ENCODE assay signal across 11 cellular contexts in genomic region chr5:131377785-131378325, GRCh38.
DNase-seq lines count a peak whose midpoint lies in the region; ATAC-seq and TF ChIP-seq lines count a peak whose summit lies in the region.
"Had no signal": no experiment of that assay in that cellular context is flagged by ENCODE, and none has a peak within 500 bp of the region (broad histone marks: within the 10 kb centered on the region; RNA-seq: fewer than 3 reads in every experiment).

No MANE protein-coding gene starts in this region.

- H3K27me3 Mint-ChIP-seq in Calu3 (ENCODE audit: unreplicated experiment) (no peaks in the 10 kb centered on the region), nephron progenitor cell (ENCODE audit: low read depth, poor library complexity) (peaks cover 6% of the 10 kb centered on the region)

- H3K36me3 Mint-ChIP-seq in Calu3 (ENCODE audit: insufficient read depth, unreplicated experiment) (peaks cover 10% of the 10 kb centered on the region), nephron progenitor cell (ENCODE audit: low read depth) (peaks cover 14% of the 10 kb centered on the region)

- ATAC-seq in HG03139 (IDR thresholded peaks at IDR 0.05; ENCODE audit: unreplicated experiment): no peak
- no peak for ATAC-seq in HG02981 (IDR thresholded peaks at IDR 0.05; ENCODE audit: unreplicated experiment)

- H3K4me3 Mint-ChIP-seq in Calu3 (ENCODE audit: low read depth, unreplicated experiment) (no peak overlapping the region), nephron progenitor cell (no peak overlapping the region)

- TF ChIP-seq CTCF in Calu3 (IDR thresholded peaks at IDR 0.05; ENCODE audit: unreplicated experiment) (no peak), OCI-LY1 (IDR thresholded peaks at IDR 0.05; ENCODE audit: low read length) (no peak), choroid plexus epithelial cell (conservative IDR thresholded peaks at IDR 0.05; ENCODE audit: low read depth, low read length) (no peak), neutrophil (IDR thresholded peaks at IDR 0.05) (no peak), nephron progenitor cell (IDR thresholded peaks at IDR 0.05) (no peak)

- intact Hi-C loops in Calu3 (cut with micrococcal nuclease; ENCODE audit: unreplicated experiment): loop anchor here (2.0 to 5.0 kb wide), 2 partner anchors 96 to 113 kb away; partner anchors contain the start of gene CDC42SE2

- H3K4me1 ChIP-seq in OCI-LY1 (ENCODE audit: insufficient read depth, low read length, severe bottlenecking) (peaks cover 85% of the 10 kb centered on the region), neutrophil (ENCODE audit: control insufficient read depth in 1 of 2, insufficient read depth in 1 of 2, low read depth in 1 of 2, low read length in 1 of 2) (peaks cover 50% of the 10 kb centered on the region in 2 experiments)

- H3K36me3 ChIP-seq in OCI-LY1 (ENCODE audit: insufficient read depth, low read length) (peaks cover 4% of the 10 kb centered on the region; the same call in 1 of the 2 replicates), neutrophil (no peaks in the 10 kb centered on the region)

- H3K27me3 ChIP-seq in OCI-LY1 (ENCODE audit: insufficient read depth, low read length): no peaks in the 10 kb centered on the region
- no peaks in the 10 kb centered on the region for H3K27me3 ChIP-seq in neutrophil
- H3K27me3 ChIP-seq: testis had no signal

- peaks cover 22% of the 10 kb centered on the region for H3F3A ChIP-seq in OCI-LY1 (ENCODE audit: insufficient read depth, low read length)

- H3K9me2 ChIP-seq in OCI-LY1 (ENCODE audit: low read depth, low read length): no peaks in the 10 kb centered on the region

- peak overlapping the region; percentile 60 for H3K27ac Mint-ChIP-seq in Calu3 (ENCODE audit: unreplicated experiment)
- H3K27ac Mint-ChIP-seq in nephron progenitor cell: no peak overlapping the region

- H3K9me3 ChIP-seq in OCI-LY1 (ENCODE audit: low read length) (no peaks in the 10 kb centered on the region), neutrophil (no peaks in the 10 kb centered on the region)
- H3K9me3 ChIP-seq: testis had no signal

- no peak overlapping the region for H2AFZ ChIP-seq in OCI-LY1 (ENCODE audit: low read length)

- H3K9me3 Mint-ChIP-seq in Calu3 (ENCODE audit: low read depth, unreplicated experiment): peaks cover 2% of the 10 kb centered on the region
- H3K9me3 Mint-ChIP-seq in nephron progenitor cell: no peaks in the 10 kb centered on the region

- POLR2A ChIA-PET in HEK293T (lab: Yijun Ruan, JAX): no interaction called here

- DNase-seq in Calu3 (no peak), choroid plexus epithelial cell (ENCODE audit: low read depth) (peak; percentile 75), HEK293T (ENCODE audit: extremely low spot score) (no peak), nephron progenitor cell (no peak)
- DNase-seq: stimulated activated CD4-positive, alpha-beta T cell treated with anti-CD3 and anti-CD28 coated beads, Interleukin-15, amount 100 ng/mL, for 24 hours; T1000; testis had no signal

- CTCF ChIA-PET in Calu3 (lab: Charles Lee) (interaction anchor here (0.6 to 1.7 kb wide), 8 partner anchors 15 to 820 kb away, joined by 3 to 8 read pairs (median 4); partner anchors contain the start of gene HINT1), HEK293T (lab: Yijun Ruan, JAX) (no interaction called here)

- H3K9ac ChIP-seq in OCI-LY1 (ENCODE audit: low read length): no peak overlapping the region

- H3K4me1 Mint-ChIP-seq in Calu3 (ENCODE audit: low read depth, unreplicated experiment): peaks cover 51% of the 10 kb centered on the region
- peaks cover 34% of the 10 kb centered on the region for H3K4me1 Mint-ChIP-seq in nephron progenitor cell

- H4K20me1 ChIP-seq in OCI-LY1 (ENCODE audit: insufficient read depth, low read length): no peaks in the 10 kb centered on the region

- H3K4me2 ChIP-seq in OCI-LY1 (ENCODE audit: low read length): no peak overlapping the region; the same call in 1 of the 2 replicates

- no TSS peak for BruUV-seq in Calu3 (replicated peaks; lab: Mats Ljungman, UMichigan)

- H3K79me2 ChIP-seq in OCI-LY1 (ENCODE audit: insufficient read depth, low read length): peaks cover 21% of the 10 kb centered on the region; the same call in 1 of the 2 replicates

- H3K27ac ChIP-seq in OCI-LY1 (ENCODE audit: low read depth, low read length, poor library complexity, severe bottlenecking) (peak overlapping the region; percentile 91), neutrophil (peak overlapping the region; percentile 91)
- H3K27ac ChIP-seq: testis had no signal

- no peak overlapping the region for H3K4me3 ChIP-seq in OCI-LY1 (ENCODE audit: low read depth, low read length, poor library complexity, severe bottlenecking)
- no peak overlapping the region for H3K4me3 ChIP-seq in choroid plexus epithelial cell (ENCODE audit: low read depth, low read length)
- no peak overlapping the region for H3K4me3 ChIP-seq in neutrophil (ENCODE audit: low read depth in 1 of 2, low read length in 1 of 2)
- H3K4me3 ChIP-seq: testis had no signal

TF ChIP-seq in HEK293T, 16 proteins besides CTCF, POLR2A, EP300 and RAD21:
- TF ChIP-seq NFRKB (IDR thresholded peaks at IDR 0.05) (no peak), TARDBP (IDR thresholded peaks at IDR 0.05) (no peak), BHLHE40 (IDR thresholded peaks at IDR 0.05; ENCODE audit: borderline replicate concordance) (no peak), FOXA1 (IDR thresholded peaks at IDR 0.05) (no peak), ZNF384 (IDR thresholded peaks at IDR 0.05) (no peak), FOXK2 (IDR thresholded peaks at IDR 0.05) (no peak), LEF1 (IDR thresholded peaks at IDR 0.05; ENCODE audit: borderline replicate concordance) (no peak), ELF4 (IDR thresholded peaks at IDR 0.05) (no peak), ARNT (IDR thresholded peaks at IDR 0.05) (no peak), L3MBTL2 (conservative IDR thresholded peaks at IDR 0.05) (no peak), FOXM1 (IDR thresholded peaks at IDR 0.05; ENCODE audit: borderline replicate concordance) (no peak), SP1 (IDR thresholded peaks at IDR 0.05) (no peak), CTBP1 (IDR thresholded peaks at IDR 0.05; ENCODE audit: borderline replicate concordance) (no peak)
